38 cellular contexts compared by ENCODE assay signal in genomic region chr1:118219438-118219837, GRCh38. TPM values are rescaled to one million over a fixed set of nuclear protein-coding genes. Genes with fewer than 3 reads are reported as not detected.
"Had no signal": no experiment of that assay in that cellular context is flagged by ENCODE, and none has a peak within 500 bp of the region (broad histone marks: within the 10 kb centered on the region; RNA-seq: fewer than 3 reads in every experiment).

No MANE protein-coding gene starts in this region.

- DNase-seq: Karpas-422, Kasumi-1, MG63, MM.1S, MV-4-11, NCI-H1048, NCI-H1092, NCI-H1092 treated with DMSO at 0.1 percent for 48 hours, NCI-H1105, NCI-H1105 treated with DMSO at 0.1 percent for 48 hours, NCI-H1417, NCI-H1417 treated with DMSO at 0.1 percent for 48 hours, NCI-H1436, NCI-H1436 treated with DMSO at 0.1 percent for 48 hours, NCI-H146, NCI-H1694, NCI-H1694 treated with DMSO at 0.1 percent for 48 hours, NCI-H187, NCI-H187 treated with DMSO at 0.1 percent for 48 hours, NCI-H1930, NCI-H2029, NCI-H2029 treated with DMSO at 0.1 percent for 48 hours, NCI-H2081, NCI-H2081 treated with DMSO at 0.1 percent for 48 hours, NCI-H2107, NCI-H2171, NCI-H2171 treated with DMSO at 0.1 percent for 48 hours, NCI-H2227 treated with DMSO at 0.1 percent for 48 hours, NCI-H226, NCI-H345, NCI-H446, NCI-H446 treated with DMSO at 0.1 percent for 48 hours, NCI-H510A, NCI-H510A treated with DMSO at 0.1 percent for 48 hours had no signal

- H3K27me3 ChIP-seq: MG63 had no signal

- H3K9me3 ChIP-seq: MG63 had no signal

- H3K4me3 ChIP-seq: MG63 had no signal

- H3K36me3 ChIP-seq: MG63 had no signal

RNA-seq across cellular contexts. Expression of gene SPAG17, which starts 34.4 kb away (rescaled TPM):
- total RNA-seq: LHCN-M2, M059J, MCF 10A, NCI-H460 had no signal
